In genomic region chr18:22172594-22173049, GRCh38 we compare ENCODE assay signal across 16 cellular contexts. TPM values are rescaled to one million over a fixed set of nuclear protein-coding genes. Genes with fewer than 3 reads are reported as not detected.
A peak's percentile ranks its signal among the peaks of the same experiment; 100 is the strongest.
DNase-seq lines count a peak whose midpoint lies in the region; ATAC-seq, FAIRE-seq and TF ChIP-seq lines count a peak whose summit lies in the region.
"Had no signal": no experiment of that assay in that cellular context is flagged by ENCODE, and none has a peak within 500 bp of the region (broad histone marks: within the 10 kb centered on the region; RNA-seq: fewer than 3 reads in every experiment).

No MANE protein-coding gene starts in this region.

- H3K4me1 ChIP-seq in H1 (replicated peaks in 1 of 4; ENCODE audit: control insufficient read depth in 3 of 4, insufficient read depth in 4 of 4, low read length in 3 of 4) (peaks cover 0 to 28% (median 12%) of the 10 kb centered on the region in 4 experiments; a peak in 5 of 7 replicates), mucosa of rectum (ENCODE audit: control insufficient read depth in 2 of 2, insufficient read depth in 2 of 2, low read length in 2 of 2) (peaks cover 10 to 17% of the 10 kb centered on the region in 2 donors), gastrocnemius medialis (peaks cover 5 to 23% of the 10 kb centered on the region in 2 donors)

- no peak for TF ChIP-seq RAD21 in H1 (IDR thresholded peaks at IDR 0.05 in 1 of 2, conservative IDR thresholded peaks at IDR 0.05 in 1 of 2; ENCODE audit: low read depth in 2 of 2, low read length in 2 of 2)

- no peak overlapping the region for H3K14ac ChIP-seq in H1 (ENCODE audit: insufficient read length)

- H2BK5ac ChIP-seq in H1 (ENCODE audit: low read depth, low read length) = no peak overlapping the region

- H3K23ac ChIP-seq in H1 (ENCODE audit: insufficient read length) = no peak overlapping the region

- peak overlapping the region in 1 of 4 experiments; percentile 44; a peak in 1 of 8 replicates for H3K4me3 ChIP-seq in H1 (ENCODE audit: extremely low read depth in 1 of 4, insufficient read depth in 2 of 4, low read depth in 3 of 4, low read length in 4 of 4)
- peak overlapping the region; percentile 77 to 83 for H3K4me3 ChIP-seq in mucosa of rectum (ENCODE audit: low read length in 2 of 2)
- H3K4me3 ChIP-seq in gastrocnemius medialis = no peak overlapping the region

- peaks cover 23 to 32% of the 10 kb centered on the region in 2 experiments for H4K20me1 ChIP-seq in H1 (replicated peaks in 1 of 2; ENCODE audit: control insufficient read depth in 1 of 2, insufficient read depth in 2 of 2, low read length in 2 of 2)

- no peak for FAIRE-seq in H1 (lab: Jason Lieb, UNC)

- H3K4me3 Mint-ChIP-seq in T-helper 1 cell treated with Interleukin-12 subunit alpha and Interleukin-12 subunit beta and Interleukin-4 antibody, amounts not matched to agents 30 μg/mL and 1 μg/mL, for 36 hours = no peak overlapping the region
- peak overlapping the region; percentile 86 for H3K4me3 Mint-ChIP-seq in type B pancreatic cell
- H3K4me3 Mint-ChIP-seq: activated CD4-positive, alpha-beta T cell treated with anti-CD3 and anti-CD28 coated beads, Interleukin-2, amount 10 ng/mL, durations not matched to agents 24 days and 14 days had no signal

- H3K9me3 Mint-ChIP-seq in T-helper 1 cell treated with Interleukin-12 subunit alpha and Interleukin-12 subunit beta and Interleukin-4 antibody, amounts not matched to agents 30 μg/mL and 1 μg/mL, for 36 hours = no peaks in the 10 kb centered on the region
- no peaks in the 10 kb centered on the region for H3K9me3 Mint-ChIP-seq in type B pancreatic cell
- H3K9me3 Mint-ChIP-seq: activated CD4-positive, alpha-beta T cell treated with anti-CD3 and anti-CD28 coated beads, Interleukin-2, amount 10 ng/mL, durations not matched to agents 24 days and 14 days had no signal

- no peak overlapping the region for H3K27ac ChIP-seq in H1 (ENCODE audit: low read depth, low read length)
- peak overlapping the region; percentile 77 to 84 for H3K27ac ChIP-seq in mucosa of rectum (ENCODE audit: low read depth in 2 of 2, low read length in 2 of 2)
- no peak overlapping the region for H3K27ac ChIP-seq in gastrocnemius medialis
- H3K27ac ChIP-seq: 22Rv1, epithelial cell of prostate, skin epidermis had no signal

- CTCF ChIA-PET in H1 (lab: Charles Lee; ENCODE audit: partially characterized antibody) = interaction anchor here (1.0 kb wide), 1 partner anchor 196 kb away, joined by 3 read pairs; no protein-coding TSS in a partner anchor

- H3K23me2 ChIP-seq in H1 (ENCODE audit: low read depth, low read length) = peaks cover 15% of the 10 kb centered on the region; the same call in 1 of the 2 replicates

- 0 out of 2 replicates have a peak overlapping the region, but pooled peaks have one; percentile 63 for H2BK12ac ChIP-seq in H1 (ENCODE audit: low read depth, low read length)

- POLR2A ChIA-PET in H1 (lab: Charles Lee; ENCODE audit: partially characterized antibody) = no interaction called here

- TF ChIP-seq EP300 in H1 (IDR thresholded peaks at IDR 0.05; ENCODE audit: borderline replicate concordance in 1 of 2, low read depth in 2 of 2, low read length in 2 of 2) = no peak

- H2BK20ac ChIP-seq in H1 (ENCODE audit: low read length) = no peak overlapping the region

- H3K27me3 Mint-ChIP-seq in T-helper 1 cell treated with Interleukin-12 subunit alpha and Interleukin-12 subunit beta and Interleukin-4 antibody, amounts not matched to agents 30 μg/mL and 1 μg/mL, for 36 hours (ENCODE audit: low read depth) = peaks cover 75% of the 10 kb centered on the region
- peaks cover 80% of the 10 kb centered on the region for H3K27me3 Mint-ChIP-seq in type B pancreatic cell

- no peak overlapping the region; the same call in 1 of the 2 replicates for H2AK5ac ChIP-seq in H1 (ENCODE audit: low read depth, low read length)

- peak overlapping the region; percentile 15 for H3K27ac Mint-ChIP-seq in T-helper 1 cell treated with Interleukin-12 subunit alpha and Interleukin-12 subunit beta and Interleukin-4 antibody, amounts not matched to agents 30 μg/mL and 1 μg/mL, for 36 hours
- H3K27ac Mint-ChIP-seq in type B pancreatic cell = peak overlapping the region; percentile 85
- H3K27ac Mint-ChIP-seq: activated CD4-positive, alpha-beta T cell treated with anti-CD3 and anti-CD28 coated beads, Interleukin-2, amount 10 ng/mL, durations not matched to agents 24 days and 14 days had no signal

- 13% methylated on average over 7 of the region's 7 CpGs; no CpG with 5 or more reads in 1 of the 2 experiments for WGBS in H1 (ENCODE audit: extremely low coverage in 1 of 2, insufficient coverage in 1 of 2, insufficient read length in 1 of 2, insufficient replicate concordance in 2 of 2, low coverage in 1 of 2, low lambda C conversion rate in 2 of 2, missing lambda C conversion rate in 1 of 2), 2 experiments

- H3K36me3 ChIP-seq in H1 (ENCODE audit: control insufficient read depth in 2 of 4, insufficient read depth in 4 of 4, low read length in 3 of 4) = peaks cover 0 to 17% (median 0%) of the 10 kb centered on the region in 4 experiments; a peak in 1 of 8 replicates
- peaks cover 2 to 15% of the 10 kb centered on the region in 2 donors for H3K36me3 ChIP-seq in mucosa of rectum (ENCODE audit: control insufficient read depth in 2 of 2, insufficient read depth in 2 of 2, low read length in 2 of 2)
- no peaks in the 10 kb centered on the region for H3K36me3 ChIP-seq in gastrocnemius medialis

- no peak overlapping the region for H3K4ac ChIP-seq in H1 (replicated peaks; ENCODE audit: insufficient read length, low read depth, low read length)

- in situ Hi-C loops in gastrocnemius medialis (cut with MboI; ENCODE audit: low sequenced_read_pairs in 4 of 4) = loop anchor here in 3 of 4 donors (25.0 kb wide), 4 partner anchors 90 to 390 kb away; no protein-coding TSS in a partner anchor

- TF ChIP-seq CTCF in H1 (IDR thresholded peaks at IDR 0.05; ENCODE audit: control extremely low read depth in 1 of 3, insufficient read depth in 1 of 3, low read depth in 1 of 3, low read length in 3 of 3) = no peak
- no peak for TF ChIP-seq CTCF in type B pancreatic cell (conservative IDR thresholded peaks at IDR 0.05)
- no peak for TF ChIP-seq CTCF in gastrocnemius medialis (IDR thresholded peaks at IDR 0.05 in 4 of 5, conservative IDR thresholded peaks at IDR 0.05 in 1 of 5)

- intact Hi-C loops in gastrocnemius medialis (cut with DNase I; ENCODE audit: low total_unique reads) = no loop called here

- H3K79me2 ChIP-seq in H1 (ENCODE audit: control insufficient read depth in 1 of 2, insufficient read depth in 2 of 2, low read length in 2 of 2) = no peaks in the 10 kb centered on the region

- TF ChIP-seq POLR2A in H1 (IDR thresholded peaks at IDR 0.05; ENCODE audit: control extremely low read depth in 1 of 2, low read depth in 2 of 2, low read length in 2 of 2) (no peak), gastrocnemius medialis (IDR thresholded peaks at IDR 0.05) (no peak)

- no peak overlapping the region for H2BK120ac ChIP-seq in H1 (replicated peaks; ENCODE audit: low read depth, low read length)

- no peak overlapping the region for H3K9ac ChIP-seq in H1 (replicated peaks in 1 of 4; ENCODE audit: extremely low read depth in 1 of 4, low read depth in 3 of 4, low read length in 3 of 4)
- H3K9ac ChIP-seq in mucosa of rectum (ENCODE audit: low read depth in 1 of 2, low read length in 2 of 2) = peak overlapping the region; percentile 68 to 99

- no peak overlapping the region for H3K56ac ChIP-seq in H1 (replicated peaks; ENCODE audit: insufficient read length, low read depth, low read length)

- no peak overlapping the region for H4K5ac ChIP-seq in H1 (ENCODE audit: insufficient read length, low read depth, low read length)

- peak overlapping the region in 1 of 2 experiments; percentile 71; a peak in 1 of 4 replicates for H3K4me2 ChIP-seq in H1 (ENCODE audit: insufficient read depth in 1 of 2, low read depth in 2 of 2, low read length in 2 of 2)

- H3K4me1 Mint-ChIP-seq in T-helper 1 cell treated with Interleukin-12 subunit alpha and Interleukin-12 subunit beta and Interleukin-4 antibody, amounts not matched to agents 30 μg/mL and 1 μg/mL, for 36 hours (ENCODE audit: low read depth) = peaks cover 9% of the 10 kb centered on the region
- H3K4me1 Mint-ChIP-seq in type B pancreatic cell (ENCODE audit: unreplicated experiment) = peaks cover 13% of the 10 kb centered on the region

- no peak overlapping the region for H2AFZ ChIP-seq in H1 (ENCODE audit: low read length)

- no peaks in the 10 kb centered on the region for H3K79me1 ChIP-seq in H1 (ENCODE audit: low read depth, low read length)

- no peak overlapping the region for H3K18ac ChIP-seq in H1 (ENCODE audit: extremely low read depth, low read length)

- H3K9me3 ChIP-seq in H1 (ENCODE audit: insufficient read depth in 2 of 2, low read depth in 1 of 2, low read length in 1 of 2) (no peaks in the 10 kb centered on the region), mucosa of rectum (ENCODE audit: control insufficient read depth in 2 of 2, low read length in 2 of 2) (no peaks in the 10 kb centered on the region), gastrocnemius medialis (no peaks in the 10 kb centered on the region)

- ATAC-seq in gastrocnemius medialis = no peak

- no peak overlapping the region for H4K91ac ChIP-seq in H1 (replicated peaks; ENCODE audit: insufficient read length, low read length)

- H3K27me3 ChIP-seq in H1 (replicated peaks in 1 of 4; ENCODE audit: control insufficient read depth in 3 of 4, extremely low read depth in 1 of 4, insufficient read depth in 3 of 4, low read length in 3 of 4) (peaks cover 84 to 100% (median 95%) of the 10 kb centered on the region in 4 experiments), mucosa of rectum (ENCODE audit: control insufficient read depth in 2 of 2, insufficient read depth in 2 of 2, low read length in 2 of 2) (peaks cover 11% of the 10 kb centered on the region in 2 donors), gastrocnemius medialis (peaks cover 75 to 96% (median 95%) of the 10 kb centered on the region in 3 donors)

- peaks cover 3% of the 10 kb centered on the region for H3K36me3 Mint-ChIP-seq in T-helper 1 cell treated with Interleukin-12 subunit alpha and Interleukin-12 subunit beta and Interleukin-4 antibody, amounts not matched to agents 30 μg/mL and 1 μg/mL, for 36 hours (ENCODE audit: low read depth)
- H3K36me3 Mint-ChIP-seq in type B pancreatic cell = peaks cover 35% of the 10 kb centered on the region

- DNase-seq in T-helper 1 cell (no peak), H1 (ENCODE audit: low read depth in 1 of 2, low spot score in 2 of 2) (no peak), type B pancreatic cell (ENCODE audit: extremely low spot score, unreplicated experiment) (no peak), NCI-H510A treated with DMSO at 0.1 percent for 48 hours (lab: John Stamatoyannopoulos, UW) (no peak), Kasumi-1 (lab: John Stamatoyannopoulos, UW) (no peak), gastrocnemius medialis (no peak)
- DNase-seq: activated CD4-positive, alpha-beta T cell treated with anti-CD3 and anti-CD28 coated beads, Interleukin-2, amount 10 ng/mL, durations not matched to agents 24 days and 14 days; activated gamma-delta T cell treated with Interleukin-2 at 50 U/mL for 16 hours; DND-41; kidney glomerular epithelial cell; NCI-H774 had no signal

- H4K8ac ChIP-seq in H1 (ENCODE audit: extremely low read depth, insufficient read depth, low read length) = no peak overlapping the region

- H2BK15ac ChIP-seq in H1 (ENCODE audit: low read length) = peak overlapping the region; percentile 92; the same call in 1 of the 2 replicates

RNA-seq across cellular contexts. Expression of gene GATA6, which starts 3.2 kb away (rescaled TPM):
- total RNA-seq in H1 (2021; fragmentation: NEBNext Ultra II Directional; extraction: Animal tissue kit (Norgen Biotek cat#: 25700)) = 0.09 and 0.25 TPM in 2 replicates
- 0.02 TPM in 1 of 2 replicates, not detected in the other for polyA plus RNA-seq in H1 (2011; rRNA removed)
- not detected for polyA plus RNA-seq in H1 (2011; cell fraction: cytosol; rRNA removed)
- 0.03 TPM for polyA plus RNA-seq in H1 (2011; cell fraction: nucleus; rRNA removed)
- polyA plus RNA-seq in H1 (2012, experiment 1 of 2) = 0.09 to 0.19 TPM (median 0.18 TPM) in 3 of 4 replicates, not detected in the other
- polyA plus RNA-seq in H1 (2012, experiment 2 of 2) = 0.14 TPM
- not detected for polyA plus RNA-seq in H1 (2013, experiment 1 of 2)
- not detected for polyA plus RNA-seq in H1 (2013, experiment 2 of 2)
- polyA minus RNA-seq in H1 (2011; rRNA and poly(A)+ RNA removed) = 0.06 TPM in 1 of 2 replicates, not detected in the other
- polyA minus RNA-seq in H1 (2011; cell fraction: cytosol; rRNA and poly(A)+ RNA removed) = not detected
- not detected for polyA minus RNA-seq in H1 (2011; cell fraction: nucleus; rRNA and poly(A)+ RNA removed)
- 37.7 and 39.8 TPM in 2 replicates for total RNA-seq in type B pancreatic cell (ENCODE audit: low replicate concordance)
- total RNA-seq in gastrocnemius medialis = 1 to 10 TPM in 1 of 4 donors, under 1 TPM in 3; 0.34 to 1.2 (median 0.86) TPM
- total RNA-seq: activated CD4-positive, alpha-beta T cell treated with anti-CD3 and anti-CD28 coated beads, Interleukin-2, amount 10 ng/mL, durations not matched to agents 24 days and 14 days had no signal

Comparison
In these comparisons a context has a peak if more than half of its experiments do, and no peak if none do; other contexts are left out.
1. H3K27ac ChIP-seq: peak in mucosa of rectum (2 of 2); none in H1 (single experiment) and gastrocnemius medialis (0 of 4).
2. H3K4me3 ChIP-seq: peak in mucosa of rectum (2 of 2); none in gastrocnemius medialis (0 of 4).
3. H3K9ac ChIP-seq: peak in mucosa of rectum (2 of 2); none in H1 (0 of 4).
4. RNA of gene GATA6, which starts 3.2 kb away (total RNA-seq): 37.7 to 39.8 TPM in type B pancreatic cell; 0.34 to 1.2 TPM in gastrocnemius medialis and 0.09 to 0.25 TPM in H1; every median in the first group is over 10 times any median in the second.